Comparison of ENCODE assay signal across 17 cellular contexts in the genomic region with DNA sequence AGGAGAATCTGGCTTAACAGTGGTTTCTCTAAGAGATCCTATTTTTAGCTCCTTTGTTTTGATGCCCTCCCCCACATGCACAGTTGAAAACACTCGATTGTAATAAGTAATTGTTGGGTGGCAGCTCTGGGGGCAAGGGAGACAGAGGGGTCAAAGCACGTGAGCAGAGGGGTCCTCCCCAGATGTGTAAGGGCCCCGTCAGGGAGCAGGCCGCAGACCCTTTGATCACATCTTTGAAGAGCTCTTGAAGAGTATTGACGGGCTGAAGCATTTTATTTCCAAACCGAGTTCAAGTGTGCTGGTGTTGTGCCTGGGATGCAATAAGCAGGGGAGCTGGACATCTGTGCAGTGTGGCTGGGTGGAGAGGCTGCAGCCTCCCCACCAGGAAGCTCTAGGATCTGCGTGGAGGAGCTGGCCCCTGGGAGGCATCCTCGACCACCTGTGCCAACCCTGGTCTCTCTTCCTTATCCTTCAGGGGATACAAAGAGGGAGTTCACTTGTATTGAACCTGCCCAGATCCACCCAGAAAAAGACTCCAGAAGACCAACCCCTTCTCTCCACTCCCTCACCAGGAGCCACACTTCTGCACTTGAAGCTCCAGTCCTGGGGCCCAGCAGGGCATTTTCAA.
DNase-seq lines count a peak whose midpoint lies in the region; ATAC-seq and TF ChIP-seq lines count a peak whose summit lies in the region.
"Had no signal": no experiment of that assay in that cellular context is flagged by ENCODE, and none has a peak within 500 bp of the region (broad histone marks: within the 10 kb centered on the region; RNA-seq: fewer than 3 reads in every experiment).

No MANE protein-coding gene starts in this region.

- no peak for TF ChIP-seq CTCF in neural progenitor cell (IDR thresholded peaks at IDR 0.05)
- no peak for TF ChIP-seq CTCF in type B pancreatic cell (conservative IDR thresholded peaks at IDR 0.05)

- peak overlapping the region in 2 of 11 experiments; percentile 9 to 41; a peak in 2 of 22 replicates for H3K27ac ChIP-seq in BLaER1 treated with 17β-estradiol and CSF1 and Interleukin-3, amounts not matched to agents 10 nM and 100 nM
- H3K27ac ChIP-seq in neural progenitor cell, result no peak overlapping the region
- H3K27ac ChIP-seq: GM23248 had no signal

- H3K27me3 Mint-ChIP-seq in neural progenitor cell (ENCODE audit: insufficient read depth, low read depth) (peaks cover 10% of the 10 kb centered on the region), type B pancreatic cell (peaks cover 17% of the 10 kb centered on the region)
- peaks cover 9 to 13% of the 10 kb centered on the region in 2 donors for H3K27me3 Mint-ChIP-seq in effector memory CD8-positive, alpha-beta T cell
- H3K27me3 Mint-ChIP-seq: CD4-positive, alpha-beta T cell had no signal

- ATAC-seq in effector memory CD8-positive, alpha-beta T cell (replicated peaks), result no peak
- ATAC-seq: GM12878 had no signal

- no peaks in the 10 kb centered on the region for H3K36me3 Mint-ChIP-seq in neural progenitor cell
- H3K36me3 Mint-ChIP-seq in type B pancreatic cell, result no peaks in the 10 kb centered on the region
- H3K36me3 Mint-ChIP-seq in effector memory CD8-positive, alpha-beta T cell (ENCODE audit: insufficient read depth), result peaks cover 2% of the 10 kb centered on the region
- H3K36me3 Mint-ChIP-seq: CD14-positive monocyte; CD8-positive, alpha-beta memory T cell had no signal

- no peak overlapping the region for H3K4me3 ChIP-seq in BLaER1 treated with 17β-estradiol and CSF1 and Interleukin-3, amounts not matched to agents 10 nM and 100 nM
- H3K4me3 ChIP-seq in neural progenitor cell, result no peak overlapping the region
- H3K4me3 ChIP-seq: GM12878, GM23248 had no signal

- H3K4me3 Mint-ChIP-seq in neural progenitor cell (no peak overlapping the region), type B pancreatic cell (no peak overlapping the region)
- H3K4me3 Mint-ChIP-seq in effector memory CD8-positive, alpha-beta T cell, result no peak overlapping the region
- H3K4me3 Mint-ChIP-seq: CD14-positive monocyte; CD4-positive, alpha-beta T cell; CD8-positive, alpha-beta memory T cell had no signal

- no peaks in the 10 kb centered on the region for H4K20me1 ChIP-seq in BLaER1 treated with 17β-estradiol and CSF1 and Interleukin-3, amounts not matched to agents 10 nM and 100 nM
- H4K20me1 ChIP-seq in neural progenitor cell (ENCODE audit: low read depth), result no peaks in the 10 kb centered on the region

- H3K27me3 ChIP-seq in BLaER1 treated with 17β-estradiol and CSF1 and Interleukin-3, amounts not matched to agents 10 nM and 100 nM, result no peaks in the 10 kb centered on the region
- H3K27me3 ChIP-seq in neural progenitor cell, result no peaks in the 10 kb centered on the region

- no peak for DNase-seq in neural progenitor cell (ENCODE audit: low spot score)
- DNase-seq in type B pancreatic cell (ENCODE audit: extremely low spot score, unreplicated experiment), result peak; percentile 25
- no peak for DNase-seq in NK-92 treated with Interleukin-12 subunit alpha and Interleukin-12 subunit beta, amount 100 ng/mL, for 24 hours (lab: John Stamatoyannopoulos, UW)
- no peak for DNase-seq in effector memory CD8-positive, alpha-beta T cell
- no peak for DNase-seq in NCI-H69 (lab: John Stamatoyannopoulos, UW)
- DNase-seq: CD4-positive, alpha-beta T cell; CD8-positive, alpha-beta memory T cell; DMS 273 treated with DMSO at 0.1 percent for 48 hours; DMS79; EL; GDM1; GM23248; H7; HCEC 1CT had no signal

- no peaks in the 10 kb centered on the region for H3K36me3 ChIP-seq in BLaER1 treated with 17β-estradiol and CSF1 and Interleukin-3, amounts not matched to agents 10 nM and 100 nM
- no peaks in the 10 kb centered on the region for H3K36me3 ChIP-seq in neural progenitor cell

- no peak overlapping the region for H2AFZ ChIP-seq in neural progenitor cell (replicated peaks)
- H2AFZ ChIP-seq: GM23248 had no signal

- no peaks in the 10 kb centered on the region for H3K9me3 ChIP-seq in BLaER1 treated with 17β-estradiol and CSF1 and Interleukin-3, amounts not matched to agents 10 nM and 100 nM (replicated peaks in 1 of 11)
- H3K9me3 ChIP-seq in neural progenitor cell (ENCODE audit: low read depth), result no peaks in the 10 kb centered on the region

- no peaks in the 10 kb centered on the region for H3K79me2 ChIP-seq in neural progenitor cell (ENCODE audit: low read depth)

- H3K9ac ChIP-seq in BLaER1 treated with 17β-estradiol and CSF1 and Interleukin-3, amounts not matched to agents 10 nM and 100 nM, result 0 out of 22 replicates have a peak overlapping the region, but pooled peaks of 1 of the 11 experiments have one; percentile 1
- H3K9ac ChIP-seq in neural progenitor cell, result no peak overlapping the region
- H3K9ac ChIP-seq: GM23248 had no signal

- H3F3A ChIP-seq in neural progenitor cell (ENCODE audit: low read depth), result no peaks in the 10 kb centered on the region

- H3K9me3 Mint-ChIP-seq in neural progenitor cell (no peaks in the 10 kb centered on the region), type B pancreatic cell (no peaks in the 10 kb centered on the region)
- no peaks in the 10 kb centered on the region for H3K9me3 Mint-ChIP-seq in effector memory CD8-positive, alpha-beta T cell
- H3K9me3 Mint-ChIP-seq: CD4-positive, alpha-beta T cell had no signal

- peak overlapping the region; percentile 33 for H3K27ac Mint-ChIP-seq in neural progenitor cell
- no peak overlapping the region for H3K27ac Mint-ChIP-seq in type B pancreatic cell
- no peak overlapping the region for H3K27ac Mint-ChIP-seq in effector memory CD8-positive, alpha-beta T cell
- H3K27ac Mint-ChIP-seq: CD14-positive monocyte; CD4-positive, alpha-beta T cell had no signal

- peak overlapping the region in 9 of 11 experiments; percentile 47 to 89 (median 68); a peak in 18 of 22 replicates for H3K4me2 ChIP-seq in BLaER1 treated with 17β-estradiol and CSF1 and Interleukin-3, amounts not matched to agents 10 nM and 100 nM
- no peak overlapping the region for H3K4me2 ChIP-seq in neural progenitor cell

- H3K4me1 ChIP-seq in BLaER1 treated with 17β-estradiol and CSF1 and Interleukin-3, amounts not matched to agents 10 nM and 100 nM, result peaks cover 6 to 49% (median 33%) of the 10 kb centered on the region in 10 experiments; a peak in 19 of 20 replicates
- H3K4me1 ChIP-seq in neural progenitor cell, result peaks cover 3% of the 10 kb centered on the region

- peaks cover 10% of the 10 kb centered on the region for H3K4me1 Mint-ChIP-seq in neural progenitor cell
- H3K4me1 Mint-ChIP-seq in type B pancreatic cell (ENCODE audit: unreplicated experiment), result no peaks in the 10 kb centered on the region
- no peaks in the 10 kb centered on the region for H3K4me1 Mint-ChIP-seq in effector memory CD8-positive, alpha-beta T cell (ENCODE audit: low read depth in 2 of 2)
- H3K4me1 Mint-ChIP-seq: CD14-positive monocyte; CD8-positive, alpha-beta memory T cell had no signal
